In genomic region chr2:231642631-231643493, GRCh38 we compare ENCODE assay signal across 8 cellular contexts. TPM values are rescaled to one million over a fixed set of nuclear protein-coding genes. Genes with fewer than 3 reads are reported as not detected.
A peak's percentile ranks its signal among the peaks of the same experiment; 100 is the strongest.
DNase-seq lines count a peak whose midpoint lies in the region; ATAC-seq and TF ChIP-seq lines count a peak whose summit lies in the region.

No MANE protein-coding gene starts in this region.

- H3K36me3 ChIP-seq in urinary bladder (ENCODE audit: insufficient read depth) = no peaks in the 10 kb centered on the region

- no peak overlapping the region for H3K4me3 ChIP-seq in fibroblast of pulmonary artery (replicated peaks; ENCODE audit: low read depth, low read length)
- no peak overlapping the region for H3K4me3 ChIP-seq in urinary bladder (ENCODE audit: low read depth, low read length)

- WGBS in urinary bladder = 25% methylated on average over 30 of the region's 30 CpGs

- peak overlapping the region; percentile 83 for H3K27ac ChIP-seq in urinary bladder (ENCODE audit: low read depth)

- H3K27me3 Mint-ChIP-seq in activated T-helper 1 cell treated with anti-CD3 and anti-CD28 coated beads, Interleukin-12 subunit alpha, Interleukin-12 subunit beta, Interleukin-2, Interleukin-4 antibody, amounts not matched to agents 30 ng/mL and 10 ng/mL and 1 ng/mL, durations not matched to agents 14 hours and 24 hours and 36 hours (ENCODE audit: insufficient read depth) = no peaks in the 10 kb centered on the region

- no peaks in the 10 kb centered on the region for H3K36me3 Mint-ChIP-seq in activated T-helper 1 cell treated with anti-CD3 and anti-CD28 coated beads, Interleukin-12 subunit alpha, Interleukin-12 subunit beta, Interleukin-2, Interleukin-4 antibody, amounts not matched to agents 30 ng/mL and 10 ng/mL and 1 ng/mL, durations not matched to agents 14 hours and 24 hours and 36 hours (ENCODE audit: low read depth)

- DNase-seq in GM03348 (ENCODE audit: low spot score) = peak; percentile 95
- DNase-seq in activated T-helper 1 cell treated with anti-CD3 and anti-CD28 coated beads, Interleukin-12 subunit alpha, Interleukin-12 subunit beta, Interleukin-2, Interleukin-4 antibody, amounts not matched to agents 30 ng/mL and 10 ng/mL and 1 ng/mL, durations not matched to agents 14 hours and 24 hours and 36 hours (ENCODE audit: low spot score) = peak; percentile 76
- DNase-seq in fibroblast of pulmonary artery (ENCODE audit: low read depth) = peak; percentile 90
- peak; percentile 97 for DNase-seq in posterior vena cava (ENCODE audit: low spot score)
- DNase-seq in KG1 (lab: John Stamatoyannopoulos, UW) = no peak

- no peak for TF ChIP-seq CTCF in fibroblast of pulmonary artery (IDR thresholded peaks at IDR 0.05; ENCODE audit: low read length, missing control alignments)

- H3K4me3 Mint-ChIP-seq in activated T-helper 1 cell treated with anti-CD3 and anti-CD28 coated beads, Interleukin-12 subunit alpha, Interleukin-12 subunit beta, Interleukin-2, Interleukin-4 antibody, amounts not matched to agents 30 ng/mL and 10 ng/mL and 1 ng/mL, durations not matched to agents 14 hours and 24 hours and 36 hours = peak overlapping the region; percentile 74

- ATAC-seq in HG02759 (IDR thresholded peaks at IDR 0.05; ENCODE audit: unreplicated experiment) = peak; percentile 75

- intact Hi-C loops in activated T-helper 1 cell treated with anti-CD3 and anti-CD28 coated beads, Interleukin-12 subunit alpha, Interleukin-12 subunit beta, Interleukin-2, Interleukin-4 antibody, amounts not matched to agents 30 ng/mL and 10 ng/mL and 1 ng/mL, durations not matched to agents 14 hours and 24 hours and 36 hours (cut with micrococcal nuclease) = loop anchor here (1.0 to 2.0 kb wide), 4 partner anchors 14 to 63 kb away; no protein-coding TSS in a partner anchor
- intact Hi-C loops in posterior vena cava (cut with DNase I) = no loop called here

- H3K27ac Mint-ChIP-seq in activated T-helper 1 cell treated with anti-CD3 and anti-CD28 coated beads, Interleukin-12 subunit alpha, Interleukin-12 subunit beta, Interleukin-2, Interleukin-4 antibody, amounts not matched to agents 30 ng/mL and 10 ng/mL and 1 ng/mL, durations not matched to agents 14 hours and 24 hours and 36 hours = peak overlapping the region; percentile 95

- H3K9me3 Mint-ChIP-seq in activated T-helper 1 cell treated with anti-CD3 and anti-CD28 coated beads, Interleukin-12 subunit alpha, Interleukin-12 subunit beta, Interleukin-2, Interleukin-4 antibody, amounts not matched to agents 30 ng/mL and 10 ng/mL and 1 ng/mL, durations not matched to agents 14 hours and 24 hours and 36 hours = no peaks in the 10 kb centered on the region

- H3K4me1 ChIP-seq in urinary bladder (ENCODE audit: insufficient read depth) = no peaks in the 10 kb centered on the region

- H3K4me1 Mint-ChIP-seq in activated T-helper 1 cell treated with anti-CD3 and anti-CD28 coated beads, Interleukin-12 subunit alpha, Interleukin-12 subunit beta, Interleukin-2, Interleukin-4 antibody, amounts not matched to agents 30 ng/mL and 10 ng/mL and 1 ng/mL, durations not matched to agents 14 hours and 24 hours and 36 hours (ENCODE audit: low read depth) = peaks cover 37% of the 10 kb centered on the region

TF ChIP-seq in PFSK-1, 5 proteins besides CTCF, POLR2A, EP300 and RAD21:
- TF ChIP-seq FOXP2 (optimal IDR thresholded peaks at IDR 0.05; ENCODE audit: borderline replicate concordance, extremely low read depth, extremely low read length, insufficient read depth) (peak; percentile 23), SIN3A (IDR thresholded peaks at IDR 0.05; ENCODE audit: borderline replicate concordance, insufficient read depth, low read length) (no peak)
TF ChIP-seq in PFSK-1: peak in this region for 1.

RNA-seq across cellular contexts. Expression of gene TEX44, which starts 50.2 kb away (rescaled TPM):
- not detected for polyA plus RNA-seq in PFSK-1 (2012; ENCODE audit: insufficient read length, low read depth)
- not detected in 2 replicates for total RNA-seq in activated T-helper 1 cell treated with anti-CD3 and anti-CD28 coated beads, Interleukin-12 subunit alpha, Interleukin-12 subunit beta, Interleukin-2, Interleukin-4 antibody, amounts not matched to agents 30 ng/mL and 10 ng/mL and 1 ng/mL, durations not matched to agents 14 hours and 24 hours and 36 hours
- not detected for total RNA-seq in posterior vena cava
- total RNA-seq in urinary bladder = not detected
- not detected for polyA plus RNA-seq in urinary bladder
